Comparison of ENCODE assay signal across 1 cellular context in the genomic region with DNA sequence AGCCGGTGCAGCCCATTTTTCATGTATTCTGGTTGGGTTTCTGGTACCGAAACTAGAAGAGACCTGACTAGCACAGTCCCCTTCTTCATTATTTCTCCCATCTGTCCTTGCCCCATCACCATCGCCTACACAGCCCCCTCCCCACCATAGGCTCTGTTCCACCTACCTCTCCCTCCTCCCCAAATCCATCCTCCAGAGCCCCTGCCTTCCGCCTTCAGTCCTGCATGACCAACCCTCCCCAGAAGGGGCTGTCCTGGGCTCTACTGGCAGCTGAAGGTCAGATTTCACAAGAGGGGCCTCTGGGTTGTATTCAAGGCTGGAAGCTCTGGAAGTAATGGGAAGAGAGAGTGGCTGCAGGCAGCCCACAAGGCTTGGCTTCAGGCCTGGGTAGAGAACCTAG.
TF ChIP-seq lines count a peak whose summit lies in the region.

No MANE protein-coding gene starts in this region.

TF ChIP-seq in WTC11, 78 proteins besides CTCF, POLR2A, EP300 and RAD21 (continued from another document):
- TF ChIP-seq SMAD4 (CRISPR knock-in tag; IDR thresholded peaks at IDR 0.05) (no peak), TEAD4 (CRISPR knock-in tag; IDR thresholded peaks at IDR 0.05) (no peak)
